Comparison of ENCODE assay signal across 11 cellular contexts in the genomic region with DNA sequence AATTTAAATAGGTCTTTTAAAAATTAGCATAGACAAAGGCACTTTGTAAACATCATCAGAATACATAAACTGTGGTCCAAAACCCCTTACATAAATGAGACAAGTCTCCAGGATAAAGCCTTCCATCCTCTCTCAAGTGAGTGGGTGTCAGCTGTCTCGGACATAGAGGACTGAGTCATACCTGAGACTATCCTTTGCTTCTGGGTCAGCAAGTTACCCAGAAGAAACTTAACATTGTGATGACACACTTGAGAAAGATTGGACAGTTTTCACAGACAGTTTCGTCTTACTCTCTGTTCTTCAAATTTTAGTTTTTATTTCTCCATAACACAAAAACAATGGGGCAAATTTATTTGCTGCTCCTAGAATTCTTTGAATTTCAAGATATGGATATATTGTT.
DNase-seq lines count a peak whose midpoint lies in the region; ATAC-seq, FAIRE-seq and TF ChIP-seq lines count a peak whose summit lies in the region.
"Had no signal": no experiment of that assay in that cellular context is flagged by ENCODE, and none has a peak within 500 bp of the region (broad histone marks: within the 10 kb centered on the region; RNA-seq: fewer than 3 reads in every experiment).

No MANE protein-coding gene starts in this region.

- no peaks in the 10 kb centered on the region for H3K4me1 ChIP-seq in left ventricle myocardium inferior
- H3K4me1 ChIP-seq in mammary epithelial cell (ENCODE audit: insufficient read depth, low read length), result peaks cover 14% of the 10 kb centered on the region

- H2AFZ ChIP-seq in mammary epithelial cell (ENCODE audit: low read depth, low read length), result no peak overlapping the region

- DNase-seq in left ventricle myocardium inferior (no peak), Right ventricle myocardium superior (no peak), mammary epithelial cell (peak; percentile 89), urothelium cell line (ENCODE audit: low spot score) (peak; percentile 60), NCI-H2171 treated with DMSO at 0.1 percent for 48 hours (lab: John Stamatoyannopoulos, UW) (no peak), nucleus accumbens (lab: John Stamatoyannopoulos, UW) (no peak)
- DNase-seq: activated naive CD4-positive, alpha-beta T cell treated with anti-CD3 and anti-CD28 coated beads for 36 hours; NCI-H1105 treated with DMSO at 0.1 percent for 48 hours had no signal

- H4K20me1 ChIP-seq in mammary epithelial cell (ENCODE audit: insufficient read depth, low read length), result no peaks in the 10 kb centered on the region

- H3K4me3 ChIP-seq in left ventricle myocardium inferior (no peak overlapping the region), mammary epithelial cell (replicated peaks in 1 of 3; ENCODE audit: insufficient read depth in 1 of 3, low read depth in 2 of 3, low read length in 3 of 3) (no peak overlapping the region)

- in situ Hi-C loops in mammary epithelial cell (cut with MboI; ENCODE audit: low sequenced_read_pairs in 2 of 2), result no loop called here

- CTCF ChIA-PET in mammary epithelial cell (lab: Charles Lee; ENCODE audit: low non-redundant PET), result no interaction called here

- dilution Hi-C loops in mammary epithelial cell (cut with HindIII; ENCODE audit: low sequenced_read_pairs), result no loop called here

- H3K9me3 ChIP-seq in left ventricle myocardium inferior (replicated peaks), result peaks cover 18% of the 10 kb centered on the region
- no peaks in the 10 kb centered on the region for H3K9me3 ChIP-seq in mammary epithelial cell (replicated peaks; ENCODE audit: insufficient read depth, low read length)

- no peak for FAIRE-seq in urothelium cell line (lab: Jason Lieb, UNC)
- FAIRE-seq: A204.1 had no signal

- no peak for TF ChIP-seq CTCF in left ventricle myocardium inferior (IDR thresholded peaks at IDR 0.05; ENCODE audit: borderline replicate concordance)
- no peak for TF ChIP-seq CTCF in mammary epithelial cell (conservative IDR thresholded peaks at IDR 0.05 in 1 of 2, IDR thresholded peaks at IDR 0.05 in 1 of 2; ENCODE audit: extremely low read depth in 1 of 2, insufficient read depth in 1 of 2, low read depth in 1 of 2, low read length in 2 of 2)

- BruUV-seq in mammary epithelial cell (replicated peaks; lab: Mats Ljungman, UMichigan), result no TSS peak

- H3K79me2 ChIP-seq in mammary epithelial cell (ENCODE audit: insufficient read depth, low read length), result no peaks in the 10 kb centered on the region

- WGBS in mammary epithelial cell (ENCODE audit: low coverage, missing lambda C conversion rate), result 52% methylated on average over 2 of the region's 2 CpGs

- no peak overlapping the region for H3K9ac ChIP-seq in mammary epithelial cell (ENCODE audit: insufficient read depth, low read length)

- ATAC-seq in Right ventricle myocardium superior (ENCODE audit: poor library complexity), result no peak
- peak; percentile 78 for ATAC-seq in HG03045 (IDR thresholded peaks at IDR 0.05; ENCODE audit: unreplicated experiment)
- no peak for ATAC-seq in HG03025 (IDR thresholded peaks at IDR 0.05; ENCODE audit: low FRiP score, unreplicated experiment)

- H3K4me2 ChIP-seq in mammary epithelial cell (ENCODE audit: insufficient read depth, low read depth, low read length), result peak overlapping the region; percentile 67

- H3K27me3 ChIP-seq in left ventricle myocardium inferior (ENCODE audit: low read depth), result no peaks in the 10 kb centered on the region
- no peaks in the 10 kb centered on the region for H3K27me3 ChIP-seq in mammary epithelial cell (ENCODE audit: insufficient read depth, low read length)

- H3K36me3 ChIP-seq in left ventricle myocardium inferior (no peaks in the 10 kb centered on the region), mammary epithelial cell (ENCODE audit: insufficient read depth, low read length) (no peaks in the 10 kb centered on the region)

- peak overlapping the region; percentile 21 for H3K27ac ChIP-seq in left ventricle myocardium inferior (replicated peaks)
- peak overlapping the region; percentile 81 for H3K27ac ChIP-seq in mammary epithelial cell (ENCODE audit: insufficient read depth, low read depth, low read length)

- intact Hi-C loops in left ventricle myocardium inferior (cut with micrococcal nuclease) (no loop called here), Right ventricle myocardium superior (cut with DNase I) (no loop called here), mammary epithelial cell (cut with micrococcal nuclease) (loop anchor here (5.0 kb wide), 1 partner anchor 52 kb away; no protein-coding TSS in a partner anchor)

Comparison
In these comparisons a context has a peak if more than half of its experiments do, and no peak if none do; other contexts are left out.
1. DNase-seq: peak in mammary epithelial cell (single experiment) and urothelium cell line (single experiment); none in left ventricle myocardium inferior (single experiment), Right ventricle myocardium superior (single experiment), NCI-H2171 treated with DMSO at 0.1 percent for 48 hours (single experiment) and nucleus accumbens (0 of 56).